8 cellular contexts compared by ENCODE assay signal in the genomic region with DNA sequence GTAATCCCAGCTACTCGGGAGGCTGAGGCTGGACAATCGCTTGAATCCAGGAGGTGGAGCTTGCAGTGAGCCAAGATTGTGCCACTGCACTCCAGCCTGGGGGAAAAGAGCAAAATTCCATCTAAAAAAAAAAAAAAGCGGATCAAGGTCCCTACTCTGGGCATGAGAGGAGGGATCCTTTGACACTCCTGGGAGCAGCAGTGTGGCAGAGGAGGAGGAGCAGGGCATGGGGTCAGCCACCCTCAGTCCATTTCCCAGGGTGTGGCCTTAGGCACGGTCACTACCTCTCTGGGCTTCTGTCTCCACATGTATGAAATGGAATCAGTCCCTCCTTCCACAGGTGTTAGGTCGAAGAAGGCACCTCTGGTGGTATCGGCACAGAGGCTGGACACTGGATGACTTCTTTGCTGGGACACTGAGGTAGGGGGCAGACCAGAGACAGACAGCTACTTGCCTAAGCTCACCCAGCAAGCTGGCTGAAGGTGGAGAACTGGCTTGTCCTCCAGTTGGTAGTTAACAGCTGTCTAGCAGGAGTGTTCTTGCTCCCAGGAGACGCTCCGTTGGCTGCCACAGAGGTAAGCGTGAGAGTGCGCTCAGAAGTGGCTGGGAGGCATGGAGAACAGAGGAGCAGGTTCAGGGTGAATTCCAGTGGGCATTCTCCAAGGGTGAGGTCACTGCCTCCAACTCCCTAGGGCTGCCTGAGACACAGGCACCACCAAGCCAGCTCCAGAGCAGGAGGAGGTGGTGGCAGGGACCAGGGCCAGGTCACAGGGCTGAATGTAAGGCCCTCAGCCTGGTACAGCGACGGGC. TPM values are rescaled to one million over a fixed set of nuclear protein-coding genes. Genes with fewer than 3 reads are reported as not detected.
DNase-seq lines count a peak whose midpoint lies in the region; ATAC-seq, FAIRE-seq and TF ChIP-seq lines count a peak whose summit lies in the region.

No MANE protein-coding gene starts in this region.

- DNase-seq in NCI-H82 (lab: John Stamatoyannopoulos, UW), result peak; percentile 12
- no peak for DNase-seq in NCI-H82 treated with DMSO at 0.1 percent for 48 hours (lab: John Stamatoyannopoulos, UW; ENCODE audit: unreplicated experiment)
- DNase-seq in body of pancreas, result peak; percentile 71 to 83 (median 78)
- peak; percentile 95 for DNase-seq in left kidney (ENCODE audit: low read depth, low spot score)
- DNase-seq in urothelium cell line (ENCODE audit: low spot score), result peak; percentile 89
- DNase-seq in NCI-H748 treated with DMSO at 0.1 percent for 48 hours (lab: John Stamatoyannopoulos, UW), result no peak
- no peak for DNase-seq in tibial nerve (ENCODE audit: low spot score in 2 of 2)

- intact Hi-C loops in body of pancreas (cut with DNase I), result no loop called here

- peak; percentile 34 for ATAC-seq in body of pancreas
- no peak for ATAC-seq in HG03469 (IDR thresholded peaks at IDR 0.05; ENCODE audit: unreplicated experiment)

- H3K9me3 ChIP-seq in body of pancreas (no peaks in the 10 kb centered on the region), tibial nerve (no peaks in the 10 kb centered on the region)

- WGBS in body of pancreas, 2 donors, result 49 to 60% methylated on average over 8 to 12 of the region's 12 CpGs
- 61 to 65% methylated on average over 11 to 12 of the region's 12 CpGs for WGBS in tibial nerve, 2 donors

- TF ChIP-seq POLR2A in body of pancreas (IDR thresholded peaks at IDR 0.05) (peak; percentile 48 to 78 (median 54)), tibial nerve (IDR thresholded peaks at IDR 0.05) (no peak)

- peaks cover 72% of the 10 kb centered on the region for H3K4me1 ChIP-seq in body of pancreas
- peaks cover 0 to 39% (median 3%) of the 10 kb centered on the region in 4 donors for H3K4me1 ChIP-seq in tibial nerve

- H3K27ac ChIP-seq in body of pancreas, result peak overlapping the region; percentile 83 to 99 (median 98)
- peak overlapping the region in 1 of 4 donors; percentile 39 for H3K27ac ChIP-seq in tibial nerve

- H3K4me3 ChIP-seq in body of pancreas (no peak overlapping the region), tibial nerve (no peak overlapping the region)

- no peak for TF ChIP-seq EP300 in tibial nerve (IDR thresholded peaks at IDR 0.05)

- FAIRE-seq in urothelium cell line (lab: Jason Lieb, UNC), result peak; percentile 97

- H3K36me3 ChIP-seq in body of pancreas (replicated peaks in 1 of 2; ENCODE audit: insufficient read depth in 1 of 2, low read depth in 2 of 2) (no peaks in the 10 kb centered on the region), tibial nerve (peaks cover 0 to 15% (median 2%) of the 10 kb centered on the region in 3 donors)

- H3K27me3 ChIP-seq in body of pancreas (no peaks in the 10 kb centered on the region), tibial nerve (no peaks in the 10 kb centered on the region)

- no peak for TF ChIP-seq CTCF in body of pancreas (IDR thresholded peaks at IDR 0.05)
- no peak for TF ChIP-seq CTCF in tibial nerve (IDR thresholded peaks at IDR 0.05)

RNA-seq across cellular contexts. Expression of gene TXN2, which starts 19.6 kb away (rescaled TPM):
- 10 to 100 TPM; 27.0 to 44.5 TPM for total RNA-seq in body of pancreas
- total RNA-seq in tibial nerve, result 10 to 100 TPM; 50.4 to 83.5 (median 68.0) TPM

RNA-seq across cellular contexts. Expression of gene FOXRED2, which starts 45.0 kb away (rescaled TPM):
- 1 to 10 TPM; 2.0 to 4.9 TPM for total RNA-seq in body of pancreas
- total RNA-seq in tibial nerve, result 10 to 100 TPM in 3 of 4 donors, 1 to 10 TPM in 1; 3.1 to 13.7 (median 13.1) TPM

Comparison
In these comparisons a context has a peak if more than half of its experiments do, and no peak if none do; other contexts are left out.
1. DNase-seq: peak in NCI-H82 (single experiment), body of pancreas (4 of 4), left kidney (single experiment) and urothelium cell line (single experiment); none in NCI-H82 treated with DMSO at 0.1 percent for 48 hours (single experiment), NCI-H748 treated with DMSO at 0.1 percent for 48 hours (single experiment) and tibial nerve (0 of 2).
2. POLR2A ChIP-seq: peak in body of pancreas (3 of 3); none in tibial nerve (0 of 2).